ENCODE assay signal across 29 cellular contexts in the genomic region with DNA sequence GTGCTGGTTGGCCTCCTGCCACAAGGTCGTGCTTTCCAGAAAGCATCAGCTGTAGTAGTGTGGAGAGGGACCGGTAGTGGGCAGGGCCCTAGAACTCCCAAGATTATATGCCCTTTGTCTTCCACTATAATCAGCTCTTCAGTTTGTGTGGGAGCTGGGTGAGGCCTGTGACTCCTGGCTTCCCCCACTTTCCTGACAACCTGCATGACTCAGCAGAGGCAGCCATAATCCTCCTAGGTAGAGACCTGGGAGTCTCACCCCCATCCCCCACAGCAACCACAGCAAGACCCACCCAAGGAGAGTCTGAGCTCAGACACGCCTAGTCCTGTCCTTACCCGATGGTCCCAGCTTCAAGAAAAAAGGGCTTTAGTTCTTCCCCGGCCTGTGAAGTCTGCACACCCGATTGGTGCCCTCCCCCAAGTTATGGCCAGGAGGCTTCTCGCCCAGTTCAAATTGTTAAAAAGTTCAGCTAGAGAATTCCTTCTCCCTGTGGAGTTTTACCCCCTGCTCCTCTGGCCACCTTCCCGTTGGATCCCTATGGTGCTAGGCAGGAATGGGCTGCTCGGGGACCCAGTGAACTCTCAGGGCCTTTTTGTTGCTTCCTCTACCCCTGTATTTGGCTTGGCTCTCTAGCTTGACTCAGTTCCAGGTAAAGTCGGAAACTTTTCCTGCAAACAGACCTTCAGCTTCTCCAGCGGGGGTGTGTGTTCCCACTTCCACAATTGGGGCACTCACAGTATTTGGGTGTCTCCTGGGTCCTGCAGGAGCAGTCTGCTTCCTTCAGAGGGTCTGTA. TPM values are rescaled to one million over a fixed set of nuclear protein-coding genes. Genes with fewer than 3 reads are reported as not detected.
DNase-seq lines count a peak whose midpoint lies in the region; ATAC-seq, FAIRE-seq and TF ChIP-seq lines count a peak whose summit lies in the region.
"Had no signal": no experiment of that assay in that cellular context is flagged by ENCODE, and none has a peak within 500 bp of the region (broad histone marks: within the 10 kb centered on the region; RNA-seq: fewer than 3 reads in every experiment).

No MANE protein-coding gene starts in this region.

- H2AK5ac ChIP-seq in neuronal stem cell (ENCODE audit: low read depth, low read length) = no peak overlapping the region

- no CpG with 5 or more reads among the region's 11 CpGs for WGBS in neuronal stem cell (ENCODE audit: extremely low coverage in 2 of 2, insufficient read length in 2 of 2, insufficient replicate concordance in 1 of 2), 2 donors

- no peak for TF ChIP-seq POLR2A in endothelial cell of umbilical vein (IDR thresholded peaks at IDR 0.05; ENCODE audit: low read depth, low read length)

- intact Hi-C loops in endothelial cell of umbilical vein (cut with micrococcal nuclease) = no loop called here

- dilution Hi-C loops in endothelial cell of umbilical vein (cut with MboI; ENCODE audit: extremely low pct_ligation_motif_present, low sequenced_read_pairs) = no loop called here

- H4K8ac ChIP-seq in neuronal stem cell (ENCODE audit: low read depth, low read length) = no peak overlapping the region

- no peaks in the 10 kb centered on the region for H3K9me3 ChIP-seq in WERI-Rb-1 (ENCODE audit: severe bottlenecking)
- H3K9me3 ChIP-seq in endothelial cell of umbilical vein (replicated peaks; ENCODE audit: control insufficient read depth, insufficient read depth, low read length) = no peaks in the 10 kb centered on the region
- H3K9me3 ChIP-seq in neuronal stem cell (replicated peaks in 1 of 2; ENCODE audit: control insufficient read depth in 2 of 2, insufficient read depth in 1 of 2, low read depth in 1 of 2, low read length in 2 of 2) = no peaks in the 10 kb centered on the region
- H3K9me3 ChIP-seq in neural progenitor cell (ENCODE audit: low read depth) = no peaks in the 10 kb centered on the region
- H3K9me3 ChIP-seq: SJSA1, vagina had no signal

- no peak overlapping the region for H3K14ac ChIP-seq in neuronal stem cell (ENCODE audit: low read length)

- H3K4me3 Mint-ChIP-seq in GM23338 = no peak overlapping the region
- no peak overlapping the region for H3K4me3 Mint-ChIP-seq in neural progenitor cell
- H3K4me3 Mint-ChIP-seq: activated CD8-positive, alpha-beta T cell treated with anti-CD3 and anti-CD28 coated beads for 36 hours; activated T-cell treated with anti-CD3 and anti-CD28 coated beads, Interleukin-2, amount 50 U/mL, for 24 hours; CD4-positive, CD25-positive, alpha-beta regulatory T cell; naive thymus-derived CD8-positive, alpha-beta T cell; stimulated activated naive B cell treated with anti-CD40 and anti-IgM and Interleukin-4, amounts not matched to agents 10 μg/mL and 1 μg/mL and 100 μg/mL, for 72 hours; T-cell had no signal

- no peak overlapping the region for H3K9ac ChIP-seq in endothelial cell of umbilical vein (replicated peaks; ENCODE audit: extremely low read depth, insufficient read depth, low read length)
- no peak overlapping the region for H3K9ac ChIP-seq in neuronal stem cell (ENCODE audit: low read depth, low read length, poor library complexity)
- no peak overlapping the region for H3K9ac ChIP-seq in neural progenitor cell

- no TSS peak for BruUV-seq in endothelial cell of umbilical vein (replicated peaks; lab: Mats Ljungman, UMichigan)

- H2BK5ac ChIP-seq in neuronal stem cell (ENCODE audit: low read length) = no peak overlapping the region

- H3K4me2 ChIP-seq in GM23338 (no peak overlapping the region), endothelial cell of umbilical vein (ENCODE audit: insufficient read depth, low read length) (no peak overlapping the region), neuronal stem cell (ENCODE audit: insufficient read depth, low read length, poor library complexity, severe bottlenecking) (no peak overlapping the region), neural progenitor cell (no peak overlapping the region)

- H3K18ac ChIP-seq in neuronal stem cell (ENCODE audit: low read length) = peak overlapping the region; percentile 7

- H3K4ac ChIP-seq in neuronal stem cell (ENCODE audit: low read length) = no peak overlapping the region

- no peak overlapping the region for H2BK120ac ChIP-seq in neuronal stem cell (ENCODE audit: low read depth, low read length)

- H3K27me3 Mint-ChIP-seq in GM23338 (ENCODE audit: insufficient read depth, low read depth, poor library complexity) = peaks cover 5% of the 10 kb centered on the region
- no peaks in the 10 kb centered on the region for H3K27me3 Mint-ChIP-seq in neural progenitor cell (ENCODE audit: insufficient read depth, low read depth)
- H3K27me3 Mint-ChIP-seq: CD4-positive, CD25-positive, alpha-beta regulatory T cell; stimulated activated naive B cell treated with anti-CD40 and anti-IgM and Interleukin-4, amounts not matched to agents 10 μg/mL and 1 μg/mL and 100 μg/mL, for 72 hours had no signal

- DNase-seq in GM23338 (ENCODE audit: low spot score) (no peak), WERI-Rb-1 (peak; percentile 29), endothelial cell of umbilical vein (ENCODE audit: low read depth, low spot score) (peak; percentile 44), neuronal stem cell (ENCODE audit: low spot score) (no peak), inferior parietal cortex (ENCODE audit: extremely low spot score) (no peak), neural progenitor cell (ENCODE audit: low spot score) (no peak)
- DNase-seq: activated CD4-positive, alpha-beta T cell treated with anti-CD3 and anti-CD28 coated beads for 1 hour; activated CD8-positive, alpha-beta T cell treated with anti-CD3 and anti-CD28 coated beads for 36 hours; activated naive CD4-positive, alpha-beta T cell; activated T-cell treated with anti-CD3 and anti-CD28 coated beads, Interleukin-2, amount 50 U/mL, for 24 hours; CD4-positive, CD25-positive, alpha-beta regulatory T cell; cortex of kidney; left colon; naive thymus-derived CD8-positive, alpha-beta T cell; NCI-H1436; NCI-H510A; stimulated activated CD4-positive, alpha-beta T cell treated with anti-CD3 and anti-CD28 coated beads, Interleukin-12 subunit alpha, Interleukin-12 subunit beta, amount 100 ng/mL, for 4 hours; stimulated activated CD4-positive, alpha-beta T cell treated with anti-CD3 and anti-CD28 coated beads, Interleukin-4, amount 100 ng/mL, for 24 hours; stimulated activated naive B cell treated with anti-CD40 and anti-IgM and Interleukin-4, amounts not matched to agents 10 μg/mL and 1 μg/mL and 100 μg/mL, for 72 hours; T-cell had no signal

- H3K36me3 ChIP-seq in GM23338 (ENCODE audit: insufficient read depth) = no peaks in the 10 kb centered on the region
- no peaks in the 10 kb centered on the region for H3K36me3 ChIP-seq in WERI-Rb-1
- H3K36me3 ChIP-seq in endothelial cell of umbilical vein (ENCODE audit: control insufficient read depth in 2 of 2, extremely low read depth in 1 of 2, insufficient read depth in 2 of 2, low read length in 2 of 2) = no peaks in the 10 kb centered on the region
- peaks cover 0 to 2% of the 10 kb centered on the region in 2 donors for H3K36me3 ChIP-seq in neuronal stem cell (replicated peaks in 1 of 2; ENCODE audit: control insufficient read depth in 2 of 2, insufficient read depth in 2 of 2, low read length in 2 of 2)
- no peaks in the 10 kb centered on the region for H3K36me3 ChIP-seq in neural progenitor cell
- H3K36me3 ChIP-seq: SJSA1, vagina had no signal

- H2BK15ac ChIP-seq in neuronal stem cell (ENCODE audit: low read length) = no peak overlapping the region

- H4K91ac ChIP-seq in neuronal stem cell (ENCODE audit: low read depth, low read length, poor library complexity) = no peak overlapping the region

- POLR2A ChIA-PET in endothelial cell of umbilical vein (lab: Charles Lee) = no interaction called here

- no peaks in the 10 kb centered on the region for H3K9me2 ChIP-seq in GM23338 (ENCODE audit: insufficient read depth)

- H3K27me3 ChIP-seq in GM23338 (ENCODE audit: insufficient read depth) (no peaks in the 10 kb centered on the region), WERI-Rb-1 (ENCODE audit: insufficient read depth, low read depth, severe bottlenecking) (no peaks in the 10 kb centered on the region), endothelial cell of umbilical vein (ENCODE audit: control insufficient read depth in 2 of 2, insufficient read depth in 2 of 2, low read length in 2 of 2) (no peaks in the 10 kb centered on the region), neuronal stem cell (ENCODE audit: control insufficient read depth in 3 of 3, insufficient read depth in 3 of 3, low read depth in 1 of 3, low read length in 3 of 3) (no peaks in the 10 kb centered on the region), neural progenitor cell (no peaks in the 10 kb centered on the region)
- H3K27me3 ChIP-seq: vagina had no signal

- no peaks in the 10 kb centered on the region for H3K79me2 ChIP-seq in GM23338 (replicated peaks; ENCODE audit: insufficient read depth)
- no peaks in the 10 kb centered on the region for H3K79me2 ChIP-seq in endothelial cell of umbilical vein (ENCODE audit: control insufficient read depth, insufficient read depth, low read length)
- H3K79me2 ChIP-seq in neural progenitor cell (ENCODE audit: low read depth) = no peaks in the 10 kb centered on the region

- ATAC-seq in GM23338 = no peak; the same call in 2 of the 3 replicates
- ATAC-seq in GM19455 (IDR thresholded peaks at IDR 0.05; ENCODE audit: unreplicated experiment) = no peak
- ATAC-seq: activated CD8-positive, alpha-beta T cell treated with anti-CD3 and anti-CD28 coated beads for 36 hours; left colon; naive thymus-derived CD8-positive, alpha-beta T cell; stimulated activated naive B cell treated with anti-CD40 and anti-IgM and Interleukin-4, amounts not matched to agents 10 μg/mL and 1 μg/mL and 100 μg/mL, for 72 hours; T-cell had no signal

- FAIRE-seq in endothelial cell of umbilical vein (lab: Jason Lieb, UNC) = no peak
- FAIRE-seq: endometrium, RCC 7860 had no signal

- H3K4me1 Mint-ChIP-seq in GM23338 (peaks cover 9% of the 10 kb centered on the region), neural progenitor cell (peaks cover 3% of the 10 kb centered on the region)
- H3K4me1 Mint-ChIP-seq: CD4-positive, CD25-positive, alpha-beta regulatory T cell; naive thymus-derived CD8-positive, alpha-beta T cell; stimulated activated naive B cell treated with anti-CD40 and anti-IgM and Interleukin-4, amounts not matched to agents 10 μg/mL and 1 μg/mL and 100 μg/mL, for 72 hours; T-cell had no signal

- H3K9me1 ChIP-seq in endothelial cell of umbilical vein (replicated peaks; ENCODE audit: control insufficient read depth, extremely low read depth, insufficient read depth, low read length) = no peaks in the 10 kb centered on the region

- no peak overlapping the region for H3K23ac ChIP-seq in neuronal stem cell (ENCODE audit: low read depth, low read length, poor library complexity)

- H3K4me3 ChIP-seq in GM23338 = no peak overlapping the region
- H3K4me3 ChIP-seq in WERI-Rb-1 (ENCODE audit: low read depth, low read length) = no peak overlapping the region
- no peak overlapping the region for H3K4me3 ChIP-seq in endothelial cell of umbilical vein (replicated peaks in 1 of 3; ENCODE audit: insufficient read depth in 1 of 3, low read depth in 1 of 3, low read length in 3 of 3)
- no peak overlapping the region for H3K4me3 ChIP-seq in neuronal stem cell (ENCODE audit: low read length in 2 of 2)
- H3K4me3 ChIP-seq in neural progenitor cell = no peak overlapping the region
- H3K4me3 ChIP-seq: SJSA1, vagina had no signal

- no peak for TF ChIP-seq CTCF in GM23338 (conservative IDR thresholded peaks at IDR 0.05; ENCODE audit: low read depth in 2 of 2)
- no peak for TF ChIP-seq CTCF in WERI-Rb-1 (IDR thresholded peaks at IDR 0.05; ENCODE audit: low read depth, low read length)
- TF ChIP-seq CTCF in endothelial cell of umbilical vein (IDR thresholded peaks at IDR 0.05; ENCODE audit: extremely low read depth in 1 of 2, insufficient read depth in 1 of 2, low read depth in 1 of 2, low read length in 2 of 2) = no peak
- TF ChIP-seq CTCF in neural progenitor cell (IDR thresholded peaks at IDR 0.05) = no peak

- H2BK12ac ChIP-seq in neuronal stem cell (ENCODE audit: low read length) = no peak overlapping the region

- no peaks in the 10 kb centered on the region for H4K20me1 ChIP-seq in GM23338 (replicated peaks; ENCODE audit: insufficient read depth)
- no peaks in the 10 kb centered on the region for H4K20me1 ChIP-seq in endothelial cell of umbilical vein (replicated peaks; ENCODE audit: control insufficient read depth, extremely low read depth, insufficient read depth, low read length)
- H4K20me1 ChIP-seq in neural progenitor cell (ENCODE audit: low read depth) = no peaks in the 10 kb centered on the region

- H3K27ac ChIP-seq in GM23338 (ENCODE audit: low read depth) (no peak overlapping the region), WERI-Rb-1 (no peak overlapping the region), endothelial cell of umbilical vein (ENCODE audit: insufficient read depth, low read depth, low read length) (no peak overlapping the region), neuronal stem cell (replicated peaks; ENCODE audit: low read length) (no peak overlapping the region), neural progenitor cell (no peak overlapping the region)
- H3K27ac ChIP-seq: SJSA1, vagina had no signal

- no peaks in the 10 kb centered on the region for H3K9me3 Mint-ChIP-seq in GM23338
- H3K9me3 Mint-ChIP-seq in neural progenitor cell = peaks cover 2% of the 10 kb centered on the region
- H3K9me3 Mint-ChIP-seq: activated T-cell treated with anti-CD3 and anti-CD28 coated beads, Interleukin-2, amount 50 U/mL, for 24 hours had no signal

- H3K79me1 ChIP-seq in neuronal stem cell (ENCODE audit: low read depth, low read length) = no peaks in the 10 kb centered on the region

- CTCF ChIA-PET in endothelial cell of umbilical vein (lab: Charles Lee) = interaction anchor here (1.0 to 2.2 kb wide), 4 partner anchors 9 to 334 kb away, joined by 3 to 9 read pairs (median 6); no protein-coding TSS in a partner anchor

- H3K4me1 ChIP-seq in GM23338 (ENCODE audit: insufficient read depth) (no peaks in the 10 kb centered on the region), endothelial cell of umbilical vein (ENCODE audit: control insufficient read depth, extremely low read depth, insufficient read depth, low read length) (peaks cover 7% of the 10 kb centered on the region), neuronal stem cell (ENCODE audit: control insufficient read depth in 2 of 2, insufficient read depth in 1 of 2, low read depth in 1 of 2, low read length in 2 of 2) (peaks cover 0 to 6% of the 10 kb centered on the region in 2 donors), neural progenitor cell (peaks cover 6% of the 10 kb centered on the region)
- H3K4me1 ChIP-seq: SJSA1, vagina had no signal

- H3K27ac Mint-ChIP-seq in GM23338 (peak overlapping the region; percentile 79), neural progenitor cell (no peak overlapping the region)
- H3K27ac Mint-ChIP-seq: activated CD8-positive, alpha-beta T cell treated with anti-CD3 and anti-CD28 coated beads for 36 hours; activated T-cell treated with anti-CD3 and anti-CD28 coated beads, Interleukin-2, amount 50 U/mL, for 24 hours; CD4-positive, CD25-positive, alpha-beta regulatory T cell; stimulated activated naive B cell treated with anti-CD40 and anti-IgM and Interleukin-4, amounts not matched to agents 10 μg/mL and 1 μg/mL and 100 μg/mL, for 72 hours had no signal

- no peak overlapping the region for H2AFZ ChIP-seq in GM23338
- H2AFZ ChIP-seq in endothelial cell of umbilical vein (ENCODE audit: low read depth, low read length) = no peak overlapping the region
- H2AFZ ChIP-seq in neuronal stem cell (ENCODE audit: low read length) = no peak overlapping the region
- no peak overlapping the region for H2AFZ ChIP-seq in neural progenitor cell (replicated peaks)

- H3F3A ChIP-seq in GM23338 (replicated peaks; ENCODE audit: low read depth) = no peaks in the 10 kb centered on the region
- H3F3A ChIP-seq in neural progenitor cell (ENCODE audit: low read depth) = no peaks in the 10 kb centered on the region

- H3K36me3 Mint-ChIP-seq in GM23338 (ENCODE audit: low read depth) = peaks cover 4% of the 10 kb centered on the region; the same call in 2 of the 3 replicates
- no peaks in the 10 kb centered on the region for H3K36me3 Mint-ChIP-seq in neural progenitor cell
- H3K36me3 Mint-ChIP-seq: CD4-positive, CD25-positive, alpha-beta regulatory T cell; T-cell had no signal

RNA-seq across cellular contexts. Expression of a gene that starts 57.8 kb away (rescaled TPM):
- not detected in 2 replicates for total RNA-seq in GM23338 (2014; rRNA removed; shearing (Covaris generic))
- polyA plus RNA-seq in GM23338 (2016; fragmentation: Nextera tagmentation; extraction: Ambion mirVana) (not detected in 2 replicates), endothelial cell of umbilical vein (not detected in 2 replicates)
- total RNA-seq in endothelial cell of umbilical vein (not detected in 2 replicates), neural progenitor cell (ENCODE audit: low replicate concordance) (not detected in 2 replicates)
- not detected in 2 replicates for polyA plus RNA-seq in endothelial cell of umbilical vein (2011; cell fraction: cytosol; rRNA removed)
- polyA plus RNA-seq in endothelial cell of umbilical vein (2011; cell fraction: nucleus; rRNA removed) = not detected in 2 replicates
- polyA plus RNA-seq in endothelial cell of umbilical vein (2012) = not detected in 2 replicates
- polyA minus RNA-seq in endothelial cell of umbilical vein = not detected in 2 replicates
- polyA minus RNA-seq in endothelial cell of umbilical vein (2011; cell fraction: cytosol; rRNA and poly(A)+ RNA removed) = not detected
- not detected in 2 replicates for polyA minus RNA-seq in endothelial cell of umbilical vein (2011; cell fraction: nucleus; rRNA and poly(A)+ RNA removed)
- polyA plus RNA-seq in neuronal stem cell (2013, experiment 1 of 2) = not detected
- polyA plus RNA-seq in neuronal stem cell (2013, experiment 2 of 2) = not detected
- total RNA-seq: activated CD8-positive, alpha-beta T cell treated with anti-CD3 and anti-CD28 coated beads for 36 hours; CD4-positive, CD25-positive, alpha-beta regulatory T cell; left colon; mesenteric fat pad; naive thymus-derived CD8-positive, alpha-beta T cell; osteocyte; SJSA1; T-cell; temporal lobe; vagina had no signal
- polyA plus RNA-seq: adipose tissue; CD4-positive, CD25-positive, alpha-beta regulatory T cell; naive thymus-derived CD8-positive, alpha-beta T cell had no signal

Comparison
In these comparisons a context has a peak if more than half of its experiments do, and no peak if none do; other contexts are left out.
1. DNase-seq: peak in WERI-Rb-1 (single experiment) and endothelial cell of umbilical vein (single experiment); none in GM23338 (single experiment), neuronal stem cell (single experiment), inferior parietal cortex (single experiment) and neural progenitor cell (single experiment).